2 cellular contexts compared by ENCODE assay signal in genomic region chr14:88819674-88820073, GRCh38.
TF ChIP-seq lines count a peak whose summit lies in the region.
"Not testable (repeated sequence)": the region's sequence is repeated elsewhere in the genome, so short reads cannot be mapped to it uniquely, and the experiment has no call there.

No MANE protein-coding gene starts in this region.

TF ChIP-seq in SK-N-SH, 30 proteins besides CTCF, POLR2A, EP300 and RAD21:
- TF ChIP-seq GATA2 (CRISPR knock-in tag; IDR thresholded peaks at IDR 0.05): 0 out of 2 replicates have a peak, but pooled peaks have one; percentile 8

TF ChIP-seq in K562, 482 proteins besides CTCF, POLR2A, EP300 and RAD21:
- peak; percentile 76 for TF ChIP-seq NCOR1 (IDR thresholded peaks at IDR 0.05)
- peak; percentile 69 for TF ChIP-seq SOX6 (IDR thresholded peaks at IDR 0.05)
- 0 out of 2 replicates have a peak, but pooled peaks have one; percentile 22 for TF ChIP-seq PML (IDR thresholded peaks at IDR 0.05; ENCODE audit: low read length)
- peak; percentile 58; the same call in 1 of the 2 replicates for TF ChIP-seq SMARCE1 (IDR thresholded peaks at IDR 0.05)
- TF ChIP-seq TEAD4 (IDR thresholded peaks at IDR 0.05; ENCODE audit: low read length): peak; percentile 71
- not testable (repeated sequence) for TF ChIP-seq TEAD4 (CRISPR knock-in tag; IDR thresholded peaks at IDR 0.05; ENCODE audit: borderline replicate concordance); PBX2 (CRISPR knock-in tag; IDR thresholded peaks at IDR 0.05; ENCODE audit: low read depth)
- TF ChIP-seq ESRRA (IDR thresholded peaks at IDR 0.05; ENCODE audit: borderline replicate concordance, low read depth): peak; percentile 45; the same call in 1 of the 2 replicates
- TF ChIP-seq SMAD4 (CRISPR knock-in tag; conservative IDR thresholded peaks at IDR 0.05): peak; percentile 71
- TF ChIP-seq POLR2AphosphoS5 (IDR thresholded peaks at IDR 0.05; ENCODE audit: control insufficient read depth, insufficient read depth, low read depth, low read length): 0 out of 2 replicates have a peak, but pooled peaks have one; percentile 30
- TF ChIP-seq ARID1B (IDR thresholded peaks at IDR 0.05): peak; percentile 86
- TF ChIP-seq CBFA2T3 (IDR thresholded peaks at IDR 0.05): peak; percentile 82
- peak; percentile 72 for TF ChIP-seq MTA2 (IDR thresholded peaks at IDR 0.05; ENCODE audit: low read depth)
- peak; percentile 34; the same call in 1 of the 2 replicates for TF ChIP-seq NFIC (IDR thresholded peaks at IDR 0.05)
- peak; percentile 27 for TF ChIP-seq RBBP5 (IDR thresholded peaks at IDR 0.05; ENCODE audit: borderline replicate concordance, insufficient read depth, low read length, poor library complexity, severe bottlenecking)
- peak; percentile 67 for TF ChIP-seq PKNOX1 (IDR thresholded peaks at IDR 0.05)
- 0 out of 2 replicates have a peak, but pooled peaks have one; percentile 7 for TF ChIP-seq CREM (IDR thresholded peaks at IDR 0.05; ENCODE audit: low read depth)
- TF ChIP-seq STAT5A (IDR thresholded peaks at IDR 0.05; ENCODE audit: borderline replicate concordance, low read length): peak; percentile 42; the same call in 1 of the 2 replicates
- peak; percentile 81 for TF ChIP-seq DPF2 (IDR thresholded peaks at IDR 0.05)
- peak; percentile 74 for TF ChIP-seq SMARCA4 (IDR thresholded peaks at IDR 0.05)
- TF ChIP-seq MEIS2 (IDR thresholded peaks at IDR 0.05; ENCODE audit: partially characterized antibody): peak; percentile 87
- TF ChIP-seq LEF1 (IDR thresholded peaks at IDR 0.05): peak; percentile 75
- TF ChIP-seq PBX2 (tag; conservative IDR thresholded peaks at IDR 0.05; ENCODE audit: low read depth): peak; percentile 78
- 0 out of 2 replicates have a peak, but pooled peaks have one; percentile 43 for TF ChIP-seq GATA2 (CRISPR knock-in tag; IDR thresholded peaks at IDR 0.05)
- TF ChIP-seq CBFA2T2 (conservative IDR thresholded peaks at IDR 0.05): peak; percentile 74
- peak; percentile 79 for TF ChIP-seq TAL1 (IDR thresholded peaks at IDR 0.05)
- peak; percentile 85 for TF ChIP-seq TCF3 (CRISPR knock-in tag; IDR thresholded peaks at IDR 0.05)
